Comparison of ENCODE assay signal across 8 cellular contexts in the genomic region with DNA sequence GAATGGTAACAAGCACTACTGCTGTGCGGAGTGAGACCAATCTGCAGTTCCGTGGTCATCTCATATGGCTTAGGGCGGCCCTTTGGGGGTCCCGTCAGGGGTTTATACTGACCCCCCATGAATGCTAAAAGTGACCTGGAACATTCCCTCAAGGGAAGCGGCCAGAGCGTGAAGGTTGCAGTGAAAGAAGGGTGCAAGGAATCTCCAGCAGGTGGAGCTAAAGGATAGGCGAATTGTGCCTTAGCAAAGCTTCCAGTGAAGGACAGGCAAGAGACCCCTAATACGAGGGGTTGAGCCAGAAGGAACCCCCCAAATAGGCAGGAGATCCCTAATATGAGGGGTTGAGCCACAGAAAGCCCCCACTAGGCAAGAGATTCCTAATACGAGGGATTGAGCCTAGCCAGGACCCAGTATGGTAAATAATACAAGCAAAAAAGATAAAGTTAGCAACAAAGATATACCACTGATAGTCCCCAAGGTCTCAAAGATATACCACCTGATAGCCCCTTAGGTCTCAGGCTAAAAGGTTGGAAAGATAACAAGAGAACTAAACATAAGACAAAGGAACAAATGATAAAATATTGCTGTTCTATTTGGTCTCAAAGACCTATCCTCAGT. TPM values are rescaled to one million over a fixed set of nuclear protein-coding genes. Genes with fewer than 3 reads are reported as not detected.
DNase-seq lines count a peak whose midpoint lies in the region; ATAC-seq and TF ChIP-seq lines count a peak whose summit lies in the region.

No MANE protein-coding gene starts in this region.

- DNase-seq in SIG-M5 treated with dmso at 0.1 percent for 504 hours (lab: John Stamatoyannopoulos, UW; ENCODE audit: unreplicated experiment) (peak; percentile 73), SIG-M5 (lab: John Stamatoyannopoulos, UW) (no peak), NCI-H1694 treated with DMSO at 0.1 percent for 48 hours (lab: John Stamatoyannopoulos, UW) (peak; percentile 15), cerebellum (ENCODE audit: low spot score) (peak; percentile 75), left lung (no peak)
- peak; percentile 20 to 38 (median 29) for DNase-seq in stimulated activated CD4-positive, alpha-beta T cell treated with anti-CD3 and anti-CD28 coated beads, TNF-alpha, amount 100 ng/mL, for 48 hours (ENCODE audit: low read depth in 3 of 3)

- no peaks in the 10 kb centered on the region for H3K9me3 ChIP-seq in left lung

- H3K4me1 ChIP-seq in left lung, result peaks cover 0 to 5% of the 10 kb centered on the region in 2 donors

- peak; percentile 85 for ATAC-seq in left lung
- ATAC-seq in GM21390 (IDR thresholded peaks at IDR 0.05; ENCODE audit: unreplicated experiment), result no peak

- H3K27me3 ChIP-seq in left lung, result no peaks in the 10 kb centered on the region

- intact Hi-C loops in left lung (cut with DNase I), result loop anchor here in 1 of 2 donors (5.0 kb wide), 1 partner anchor 164 kb away; no protein-coding TSS in a partner anchor

- H3K27ac ChIP-seq in left lung, result no peak overlapping the region

- peaks cover 0 to 12% of the 10 kb centered on the region in 2 donors for H3K36me3 ChIP-seq in left lung

- TF ChIP-seq CTCF in WI38 (IDR thresholded peaks at IDR 0.05; ENCODE audit: low read depth, low read length) (peak; percentile 78), left lung (IDR thresholded peaks at IDR 0.05) (peak; percentile 75 to 84)

- H3K4me3 ChIP-seq in WI38 (ENCODE audit: low read depth, low read length) (no peak overlapping the region), left lung (no peak overlapping the region)

RNA-seq across cellular contexts. Expression of a gene that starts 27.5 kb away (rescaled TPM):
- total RNA-seq in cerebellum (20.4 TPM), left lung (10 to 100 TPM; 26.5 to 29.0 TPM)

RNA-seq across cellular contexts. Expression of a gene that starts 32.8 kb away (rescaled TPM):
- 18.5 TPM for total RNA-seq in cerebellum
- 10 to 100 TPM in 1 of 2 donors, 1 to 10 TPM in 1; 9.0 to 17.5 TPM for total RNA-seq in left lung

RNA-seq across cellular contexts. Expression of a gene that starts 50.4 kb away (rescaled TPM):
- total RNA-seq in cerebellum (not detected), left lung (1 to 10 TPM in 1 of 2 donors, under 1 TPM in 1; 0.93 to 1.4 TPM)

RNA-seq across cellular contexts. Expression of a gene that starts 59.8 kb away (rescaled TPM):
- not detected for total RNA-seq in cerebellum
- total RNA-seq in left lung, result not detected

Comparison
In these comparisons a context has a peak if more than half of its experiments do, and no peak if none do; other contexts are left out.
1. DNase-seq: peak in SIG-M5 treated with dmso at 0.1 percent for 504 hours (single experiment), NCI-H1694 treated with DMSO at 0.1 percent for 48 hours (single experiment), cerebellum (single experiment) and stimulated activated CD4-positive, alpha-beta T cell treated with anti-CD3 and anti-CD28 coated beads, TNF-alpha, amount 100 ng/mL, for 48 hours (3 of 3); none in SIG-M5 (single experiment) and left lung (0 of 2).